In genomic region chr20:45790491-45790890, GRCh38 we compare ENCODE assay signal across 1 cellular context.
TF ChIP-seq lines count a peak whose summit lies in the region.

No MANE protein-coding gene starts in this region.

TF ChIP-seq in HEK293, 187 proteins besides CTCF, POLR2A, EP300 and RAD21:
- TF ChIP-seq EGR2 (tag by site-specific recombination; IDR thresholded peaks at IDR 0.05; ENCODE audit: low read depth), result peak; percentile 79
- TF ChIP-seq ZFHX2 (tag by site-specific recombination; conservative IDR thresholded peaks at IDR 0.05), result peak; percentile 74
